Comparison of ENCODE assay signal across 2 cellular contexts in genomic region chr5:116686438-116686837, GRCh38.
TF ChIP-seq lines count a peak whose summit lies in the region.

No MANE protein-coding gene starts in this region.

TF ChIP-seq in GM23338, 12 proteins besides CTCF, POLR2A, EP300 and RAD21:
- TF ChIP-seq STAT1 (IDR thresholded peaks at IDR 0.05; ENCODE audit: unreplicated experiment) (no peak), EZH2 (IDR thresholded peaks at IDR 0.05; ENCODE audit: low read depth, unreplicated experiment) (no peak)

TF ChIP-seq in H1, 55 proteins besides CTCF, POLR2A, EP300 and RAD21:
- TF ChIP-seq POU5F1 (IDR thresholded peaks at IDR 0.05; ENCODE audit: low read depth, low read length) = no peak
- TF ChIP-seq CHD1 (IDR thresholded peaks at IDR 0.05; ENCODE audit: low read depth, low read length) = no peak
- no peak for TF ChIP-seq YY1 (IDR thresholded peaks at IDR 0.05; ENCODE audit: low read depth, low read length)
- TF ChIP-seq SP4 (IDR thresholded peaks at IDR 0.05; ENCODE audit: low read length) = no peak
- no peak for TF ChIP-seq CHD2 (IDR thresholded peaks at IDR 0.05; ENCODE audit: low read length)
- TF ChIP-seq POLR2AphosphoS5 (IDR thresholded peaks at IDR 0.05; ENCODE audit: low read depth, low read length) = no peak
- TF ChIP-seq EGR1 (IDR thresholded peaks at IDR 0.05; ENCODE audit: borderline replicate concordance, low read depth, low read length) = no peak
- TF ChIP-seq ASH2L (IDR thresholded peaks at IDR 0.05; ENCODE audit: low read length) = no peak
- TF ChIP-seq RFX5 (IDR thresholded peaks at IDR 0.05; ENCODE audit: borderline replicate concordance, low read depth, low read length) = no peak
- TF ChIP-seq KDM5A (IDR thresholded peaks at IDR 0.05; ENCODE audit: low read length) = no peak
- TF ChIP-seq CEBPB (IDR thresholded peaks at IDR 0.05; ENCODE audit: low read depth, low read length) = no peak
- TF ChIP-seq ZNF274 (IDR thresholded peaks at IDR 0.05; ENCODE audit: borderline replicate concordance, extremely low read depth, low read length) = no peak
- TF ChIP-seq BACH1 (IDR thresholded peaks at IDR 0.05; ENCODE audit: low read length) = no peak
- no peak for TF ChIP-seq ATF2 (IDR thresholded peaks at IDR 0.05; ENCODE audit: low read length)
- TF ChIP-seq KDM4A (IDR thresholded peaks at IDR 0.05; ENCODE audit: low read depth, low read length, severe bottlenecking) = no peak
- TF ChIP-seq SP1 (IDR thresholded peaks at IDR 0.05; ENCODE audit: low read depth, low read length) = no peak
TF ChIP-seq in H1: peak in this region for 0.
